13 cellular contexts compared by ENCODE assay signal in the genomic region with DNA sequence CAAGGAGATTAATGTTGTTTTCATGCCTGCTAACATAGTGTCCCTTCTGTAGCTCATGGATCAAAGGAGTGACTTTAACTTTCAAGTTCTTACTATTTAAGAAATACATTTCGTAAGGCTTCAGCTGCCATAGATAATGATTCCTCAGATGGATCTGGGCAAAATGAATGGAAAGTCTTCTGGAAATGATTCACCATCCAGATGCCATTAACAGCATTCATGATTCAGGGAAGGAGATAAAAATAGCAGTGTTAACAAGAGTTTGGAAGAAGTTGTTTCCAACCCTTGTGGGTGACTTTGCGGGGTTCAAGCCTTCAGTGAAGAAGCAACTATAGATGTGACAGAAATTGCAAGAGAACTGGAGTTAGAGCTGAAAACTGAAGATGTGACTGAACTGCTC. TPM values are rescaled to one million over a fixed set of nuclear protein-coding genes. Genes with fewer than 3 reads are reported as not detected.
DNase-seq lines count a peak whose midpoint lies in the region; ATAC-seq, FAIRE-seq and TF ChIP-seq lines count a peak whose summit lies in the region.
"Had no signal": no experiment of that assay in that cellular context is flagged by ENCODE, and none has a peak within 500 bp of the region (broad histone marks: within the 10 kb centered on the region; RNA-seq: fewer than 3 reads in every experiment).

No MANE protein-coding gene starts in this region.

- TF ChIP-seq CTCF in A549 (IDR thresholded peaks at IDR 0.05) = no peak
- no peak for TF ChIP-seq CTCF in foreskin fibroblast (IDR thresholded peaks at IDR 0.05; ENCODE audit: low read depth, low read length)
- TF ChIP-seq CTCF in adrenal gland (IDR thresholded peaks at IDR 0.05) = no peak

- no peak for TF ChIP-seq RAD21 in A549 (conservative IDR thresholded peaks at IDR 0.05 in 1 of 2, IDR thresholded peaks at IDR 0.05 in 1 of 2)

- H3K4me2 ChIP-seq in A549 = 0 out of 3 replicates have a peak overlapping the region, but pooled peaks have one; percentile 3

- ATAC-seq in A549 (peak in 1 of 2 experiments; percentile 59; a peak in 2 of 6 replicates), SK-N-SH treated with all-trans-retinoic acid at 6 μM for 48 hours (peak; percentile 56), GM18520 (IDR thresholded peaks at IDR 0.05; ENCODE audit: unreplicated experiment) (no peak), sciatic nerve (no peak)

- H3K27ac ChIP-seq in A549 (no peak overlapping the region), adrenal gland (peak overlapping the region in 2 of 5 donors; percentile 29 to 40)
- H3K27ac ChIP-seq: heart right ventricle had no signal

- no peaks in the 10 kb centered on the region for H3K27me3 ChIP-seq in adrenal gland
- H3K27me3 ChIP-seq: heart right ventricle had no signal

- CTCF ChIA-PET in A549 (lab: Yijun Ruan, JAX) = interaction anchor here (1.6 kb wide), 1 partner anchor 158 kb away, joined by 6 read pairs; no protein-coding TSS in a partner anchor

- POLR2A ChIA-PET in A549 (lab: Yijun Ruan, JAX) = interaction anchor here (0.7 to 1.5 kb wide), 2 partner anchors 17 to 676 kb away, joined by 3 to 7 read pairs; partner anchors contain the start of gene VRK2

- DNase-seq in A549 (ENCODE audit: low read depth in 1 of 2, low spot score in 1 of 2) (no peak), Caki2 (ENCODE audit: low read depth) (peak; percentile 21), foreskin fibroblast (peak; percentile 69 to 81), NCI-H2171 treated with DMSO at 0.1 percent for 48 hours (lab: John Stamatoyannopoulos, UW) (no peak), sciatic nerve (ENCODE audit: low spot score) (no peak), adrenal gland (no peak)
- DNase-seq: activated CD8-positive, alpha-beta memory T cell treated with anti-CD3 and anti-CD28 coated beads, Interleukin-2, amount 10 ng/mL, durations not matched to agents 7 days and 5 days; DMS153; heart right ventricle; mesendoderm had no signal

- no peak for TF ChIP-seq EP300 in A549 (IDR thresholded peaks at IDR 0.05)

- TF ChIP-seq POLR2A in A549 (IDR thresholded peaks at IDR 0.05; ENCODE audit: low read length) (no peak), adrenal gland (IDR thresholded peaks at IDR 0.05) (no peak)

- H3K9me3 ChIP-seq in A549 (no peaks in the 10 kb centered on the region), adrenal gland (replicated peaks in 1 of 3) (peaks cover 0 to 6% (median 0%) of the 10 kb centered on the region in 3 donors)
- H3K9me3 ChIP-seq: heart right ventricle had no signal

- FAIRE-seq in A549 (lab: Jason Lieb, UNC) = no peak

- intact Hi-C loops in sciatic nerve (cut with DNase I) = no loop called here
- intact Hi-C loops in adrenal gland (cut with DNase I) = no loop called here

- no peaks in the 10 kb centered on the region for H3K36me3 ChIP-seq in adrenal gland (replicated peaks in 1 of 2)

- in situ Hi-C loops in Caki2 (cut with HindIII; ENCODE audit: low pct_unique_long_range_greater_than_20kb, low sequenced_read_pairs) = no loop called here

- no peak overlapping the region for H3K4me3 ChIP-seq in A549
- no peak overlapping the region for H3K4me3 ChIP-seq in foreskin fibroblast (ENCODE audit: low read depth in 1 of 2, low read length in 2 of 2)
- no peak overlapping the region for H3K4me3 ChIP-seq in adrenal gland
- H3K4me3 ChIP-seq: heart right ventricle, skin epidermis had no signal

- H3K4me1 ChIP-seq in A549 (peaks cover 17% of the 10 kb centered on the region), adrenal gland (replicated peaks in 1 of 2) (peaks cover 0 to 11% of the 10 kb centered on the region in 2 donors)

- whole genome bisulfite sequencing in A549 (ENCODE audit: missing lambda C conversion rate) = 87% methylated on average over 2 of the region's 2 CpGs
- 78 to 90% (median 83%) methylated on average over 2 of the region's 2 CpGs for WGBS in adrenal gland, 4 donors

TF ChIP-seq in A549, 52 proteins besides CTCF, POLR2A, EP300 and RAD21:
- TF ChIP-seq FOSL2 (IDR thresholded peaks at IDR 0.05) = no peak
- TF ChIP-seq FOSL2 (CRISPR knock-in tag; IDR thresholded peaks at IDR 0.05) = peak; percentile 33; the same call in 1 of the 2 replicates
- no peak for TF ChIP-seq NFE2L2 (conservative IDR thresholded peaks at IDR 0.05; ENCODE audit: low read length)

TF ChIP-seq in SK-N-SH treated with all-trans-retinoic acid at 6 μM for 48 hours, 23 proteins besides CTCF, POLR2A, EP300 and RAD21:
- TF ChIP-seq ESRRG (CRISPR knock-in tag; IDR thresholded peaks at IDR 0.05) = no peak
- peak; percentile 34; the same call in 1 of the 2 replicates for TF ChIP-seq ISL1 (CRISPR knock-in tag; IDR thresholded peaks at IDR 0.05)

RNA-seq across cellular contexts. Expression of gene VRK2, which starts 17.0 kb away (rescaled TPM):
- 66.2 and 80.9 TPM in 2 replicates for polyA plus RNA-seq in A549 (2011; rRNA removed)
- 17.4 and 18.0 TPM in 2 replicates for polyA plus RNA-seq in A549 (2012; cell fraction: cytosol; rRNA removed)
- polyA plus RNA-seq in A549 (2012; cell fraction: nucleus; rRNA removed) = 5.3 and 7.7 TPM in 2 replicates
- polyA plus RNA-seq in A549 (2017; fragmentation: RNase III; extraction: RNeasy Plus Mini Kit Qiagen cat#74134 plus additional on column Dnase treatment) = 19.4 to 30.4 TPM (median 24.2 TPM) in 3 replicates
- 22.8 and 30.4 TPM in 2 replicates for polyA minus RNA-seq in A549 (2011; rRNA and poly(A)+ RNA removed)
- total RNA-seq in Caki2 (2014; rRNA removed; shearing (Covaris generic); ENCODE audit: low replicate concordance) = 35.3 and 46.4 TPM in 2 replicates
- 21.0 TPM for total RNA-seq in sciatic nerve
- 10 to 100 TPM; 11.2 to 31.8 (median 19.6) TPM for total RNA-seq in adrenal gland
- 10 to 100 TPM; 11.4 to 22.3 (median 14.2) TPM for polyA plus RNA-seq in adrenal gland

Comparison
In these comparisons a context has a peak if more than half of its experiments do, and no peak if none do; other contexts are left out.
1. DNase-seq: peak in Caki2 (single experiment) and foreskin fibroblast (2 of 2); none in A549 (0 of 2), NCI-H2171 treated with DMSO at 0.1 percent for 48 hours (single experiment), sciatic nerve (single experiment) and adrenal gland (0 of 7).